Comparison of ENCODE assay signal across 29 cellular contexts in the genomic region with DNA sequence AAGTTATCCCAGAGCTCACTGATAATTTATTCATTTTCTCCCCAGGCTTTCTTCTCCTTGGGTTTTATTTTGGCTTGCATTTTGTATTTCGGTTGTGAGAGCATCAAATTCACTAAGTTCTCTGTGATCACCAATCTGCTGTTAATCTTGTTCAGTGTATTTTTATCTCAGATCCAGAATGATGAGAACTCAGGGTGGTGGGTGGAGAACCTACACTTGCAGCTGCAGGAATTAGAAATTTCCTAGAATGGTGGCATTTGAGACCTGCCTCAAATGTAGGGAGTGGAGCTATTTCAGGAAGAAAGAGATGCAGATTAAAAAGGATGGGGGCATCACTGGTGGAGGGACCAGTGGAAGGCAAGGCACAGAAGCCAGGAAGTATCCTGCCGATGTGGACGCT.
"Had no signal": no experiment of that assay in that cellular context is flagged by ENCODE, and none has a peak within 500 bp of the region (broad histone marks: within the 10 kb centered on the region; RNA-seq: fewer than 3 reads in every experiment).

No MANE protein-coding gene starts in this region.

- H3K27me3 ChIP-seq: MG63 had no signal

- H3K4me3 ChIP-seq: MG63 had no signal

- H3K9ac ChIP-seq: KMS-11 had no signal

- DNase-seq: Karpas-422, Kasumi-1, KG1, MG63, MM.1S, MV-4-11, NCI-H1048, NCI-H1092, NCI-H1092 treated with DMSO at 0.1 percent for 48 hours, NCI-H1105, NCI-H1105 treated with DMSO at 0.1 percent for 48 hours, NCI-H1417 treated with DMSO at 0.1 percent for 48 hours, NCI-H1436, NCI-H1436 treated with DMSO at 0.1 percent for 48 hours, NCI-H146, NCI-H1694, NCI-H1694 treated with DMSO at 0.1 percent for 48 hours, NCI-H1930, NCI-H2029 treated with DMSO at 0.1 percent for 48 hours, NCI-H2081, NCI-H2081 treated with DMSO at 0.1 percent for 48 hours, NCI-H2107, NCI-H2171, NCI-H2171 treated with DMSO at 0.1 percent for 48 hours, NCI-H2227 treated with DMSO at 0.1 percent for 48 hours, NCI-H226, NCI-H446, NCI-H446 treated with DMSO at 0.1 percent for 48 hours had no signal

- H3K27ac ChIP-seq: KMS-11 had no signal

- H3K36me3 ChIP-seq: MG63 had no signal

- H3K4me2 ChIP-seq: KMS-11 had no signal
